Comparison of ENCODE assay signal across 13 cellular contexts in genomic region chr22:29149841-29150555, GRCh38. TPM values are rescaled to one million over a fixed set of nuclear protein-coding genes. Genes with fewer than 3 reads are reported as not detected.
DNase-seq lines count a peak whose midpoint lies in the region; ATAC-seq and TF ChIP-seq lines count a peak whose summit lies in the region.
"Had no signal": no experiment of that assay in that cellular context is flagged by ENCODE, and none has a peak within 500 bp of the region (broad histone marks: within the 10 kb centered on the region; RNA-seq: fewer than 3 reads in every experiment).

No MANE protein-coding gene starts in this region.

- no peak overlapping the region for H3K4me3 ChIP-seq in neuronal stem cell (ENCODE audit: low read length in 2 of 2)
- no peak overlapping the region for H3K4me3 ChIP-seq in upper lobe of right lung

- H4K8ac ChIP-seq in neuronal stem cell (ENCODE audit: low read depth, low read length), result no peak overlapping the region

- no peak overlapping the region for H3K4me2 ChIP-seq in neuronal stem cell (ENCODE audit: insufficient read depth, low read length, poor library complexity, severe bottlenecking)

- peaks cover 10% of the 10 kb centered on the region for H3K4me1 Mint-ChIP-seq in activated naive CD8-positive, alpha-beta T cell treated with anti-CD3 and anti-CD28 coated beads, Interleukin-2, amount 10 ng/mL, durations not matched to agents 7 days and 5 days
- H3K4me1 Mint-ChIP-seq in activated naive CD8-positive, alpha-beta T cell treated with anti-CD3 and anti-CD28 coated beads for 36 hours, result peaks cover 7% of the 10 kb centered on the region

- peak; percentile 10 for DNase-seq in activated naive CD8-positive, alpha-beta T cell treated with anti-CD3 and anti-CD28 coated beads, Interleukin-2, amount 10 ng/mL, durations not matched to agents 7 days and 5 days
- no peak for DNase-seq in activated naive CD8-positive, alpha-beta T cell treated with anti-CD3 and anti-CD28 coated beads for 36 hours
- DNase-seq in left ventricle myocardium superior (peak; percentile 58), neuronal stem cell (ENCODE audit: low spot score) (no peak), upper lobe of right lung (peak; percentile 39), HPDE6-E6E7 (ENCODE audit: extremely low spot score) (no peak), NCI-H526 treated with DMSO at 0.1 percent for 48 hours (lab: John Stamatoyannopoulos, UW) (no peak), GDM1 (lab: John Stamatoyannopoulos, UW) (no peak)
- DNase-seq: activated T-cell treated with anti-CD3 and anti-CD28 coated beads, Interleukin-2, amount 50 U/mL, for 1 hour; left colon; NCI-H1092 treated with DMSO at 0.1 percent for 48 hours had no signal

- no peaks in the 10 kb centered on the region for H3K79me1 ChIP-seq in neuronal stem cell (ENCODE audit: low read depth, low read length)

- H3K9me3 ChIP-seq in neuronal stem cell (replicated peaks in 1 of 2; ENCODE audit: control insufficient read depth in 2 of 2, insufficient read depth in 1 of 2, low read depth in 1 of 2, low read length in 2 of 2) (no peaks in the 10 kb centered on the region), upper lobe of right lung (no peaks in the 10 kb centered on the region)

- no peak overlapping the region for H2BK120ac ChIP-seq in neuronal stem cell (ENCODE audit: low read depth, low read length)

- ATAC-seq in activated naive CD8-positive, alpha-beta T cell treated with anti-CD3 and anti-CD28 coated beads, Interleukin-2, amount 10 ng/mL, durations not matched to agents 7 days and 5 days (ENCODE audit: low read depth), result no peak
- ATAC-seq in left ventricle myocardium superior (peak; percentile 52), upper lobe of right lung (no peak)
- ATAC-seq: left colon had no signal

- no peaks in the 10 kb centered on the region for H3K27me3 ChIP-seq in neuronal stem cell (ENCODE audit: control insufficient read depth in 3 of 3, insufficient read depth in 3 of 3, low read depth in 1 of 3, low read length in 3 of 3)
- no peaks in the 10 kb centered on the region for H3K27me3 ChIP-seq in upper lobe of right lung

- no peaks in the 10 kb centered on the region for H3K9me3 Mint-ChIP-seq in activated naive CD8-positive, alpha-beta T cell treated with anti-CD3 and anti-CD28 coated beads, Interleukin-2, amount 10 ng/mL, durations not matched to agents 7 days and 5 days
- H3K9me3 Mint-ChIP-seq in activated naive CD8-positive, alpha-beta T cell treated with anti-CD3 and anti-CD28 coated beads for 36 hours, result no peaks in the 10 kb centered on the region
- H3K9me3 Mint-ChIP-seq: type B pancreatic cell had no signal

- no peak overlapping the region for H3K14ac ChIP-seq in neuronal stem cell (ENCODE audit: low read length)

- H3K27me3 Mint-ChIP-seq in activated naive CD8-positive, alpha-beta T cell treated with anti-CD3 and anti-CD28 coated beads, Interleukin-2, amount 10 ng/mL, durations not matched to agents 7 days and 5 days, result peaks cover 28% of the 10 kb centered on the region
- H3K27me3 Mint-ChIP-seq in activated naive CD8-positive, alpha-beta T cell treated with anti-CD3 and anti-CD28 coated beads for 36 hours, result peaks cover 31% of the 10 kb centered on the region
- H3K27me3 Mint-ChIP-seq: type B pancreatic cell had no signal

- no peak overlapping the region for H3K4ac ChIP-seq in neuronal stem cell (ENCODE audit: low read length)

- no CpG with 5 or more reads among the region's 16 CpGs for WGBS in neuronal stem cell (ENCODE audit: extremely low coverage in 2 of 2, insufficient read length in 2 of 2, insufficient replicate concordance in 1 of 2), 2 donors

- H3K23ac ChIP-seq in neuronal stem cell (ENCODE audit: low read depth, low read length, poor library complexity), result no peak overlapping the region

- no peak for TF ChIP-seq CTCF in upper lobe of right lung (IDR thresholded peaks at IDR 0.05)

- peaks cover 0 to 22% of the 10 kb centered on the region in 2 donors for H3K36me3 ChIP-seq in neuronal stem cell (replicated peaks in 1 of 2; ENCODE audit: control insufficient read depth in 2 of 2, insufficient read depth in 2 of 2, low read length in 2 of 2)
- H3K36me3 ChIP-seq in upper lobe of right lung, result no peaks in the 10 kb centered on the region

- H3K4me1 ChIP-seq in neuronal stem cell (ENCODE audit: control insufficient read depth in 2 of 2, insufficient read depth in 1 of 2, low read depth in 1 of 2, low read length in 2 of 2) (peaks cover 34 to 45% of the 10 kb centered on the region in 2 donors), upper lobe of right lung (peaks cover 32% of the 10 kb centered on the region)
- H3K4me1 ChIP-seq: parathyroid adenoma had no signal

- POLR2A ChIA-PET in activated naive CD8-positive, alpha-beta T cell treated with anti-CD3 and anti-CD28 coated beads, Interleukin-2, amount 10 ng/mL, durations not matched to agents 7 days and 5 days (lab: Charles Lee), result no interaction called here

- no peak overlapping the region for H2BK15ac ChIP-seq in neuronal stem cell (ENCODE audit: low read length)

- no peak overlapping the region for H3K4me3 Mint-ChIP-seq in activated naive CD8-positive, alpha-beta T cell treated with anti-CD3 and anti-CD28 coated beads, Interleukin-2, amount 10 ng/mL, durations not matched to agents 7 days and 5 days
- no peak overlapping the region for H3K4me3 Mint-ChIP-seq in activated naive CD8-positive, alpha-beta T cell treated with anti-CD3 and anti-CD28 coated beads for 36 hours
- H3K4me3 Mint-ChIP-seq: type B pancreatic cell had no signal

- H2BK12ac ChIP-seq in neuronal stem cell (ENCODE audit: low read length), result peak overlapping the region; percentile 76

- H2BK5ac ChIP-seq in neuronal stem cell (ENCODE audit: low read length), result no peak overlapping the region

- peak overlapping the region; percentile 55 for H3K18ac ChIP-seq in neuronal stem cell (ENCODE audit: low read length)

- intact Hi-C loops in left ventricle myocardium superior (cut with micrococcal nuclease), result loop anchor here (10.0 kb wide), 1 partner anchor 1905 kb away; no protein-coding TSS in a partner anchor
- intact Hi-C loops in upper lobe of right lung (cut with DNase I), result no loop called here

- no peak overlapping the region for H2AFZ ChIP-seq in neuronal stem cell (ENCODE audit: low read length)
- H2AFZ ChIP-seq: parathyroid adenoma had no signal

- no peak overlapping the region for H3K9ac ChIP-seq in neuronal stem cell (ENCODE audit: low read depth, low read length, poor library complexity)
- H3K9ac ChIP-seq: parathyroid adenoma had no signal

- H3K27ac ChIP-seq in neuronal stem cell (replicated peaks; ENCODE audit: low read length) (no peak overlapping the region), upper lobe of right lung (peak overlapping the region; percentile 42)
- H3K27ac ChIP-seq: parathyroid adenoma had no signal

- H2AK5ac ChIP-seq in neuronal stem cell (ENCODE audit: low read depth, low read length), result peak overlapping the region; percentile 63

- H3K36me3 Mint-ChIP-seq in activated naive CD8-positive, alpha-beta T cell treated with anti-CD3 and anti-CD28 coated beads, Interleukin-2, amount 10 ng/mL, durations not matched to agents 7 days and 5 days, result no peaks in the 10 kb centered on the region
- no peaks in the 10 kb centered on the region for H3K36me3 Mint-ChIP-seq in activated naive CD8-positive, alpha-beta T cell treated with anti-CD3 and anti-CD28 coated beads for 36 hours

- H4K91ac ChIP-seq in neuronal stem cell (ENCODE audit: low read depth, low read length, poor library complexity), result no peak overlapping the region

- no peak overlapping the region for H3K27ac Mint-ChIP-seq in activated naive CD8-positive, alpha-beta T cell treated with anti-CD3 and anti-CD28 coated beads, Interleukin-2, amount 10 ng/mL, durations not matched to agents 7 days and 5 days
- H3K27ac Mint-ChIP-seq in activated naive CD8-positive, alpha-beta T cell treated with anti-CD3 and anti-CD28 coated beads for 36 hours, result no peak overlapping the region
- H3K27ac Mint-ChIP-seq: type B pancreatic cell had no signal

RNA-seq across cellular contexts. Expression of gene EMID1, which starts 55.7 kb away (rescaled TPM):
- not detected for total RNA-seq in activated naive CD8-positive, alpha-beta T cell treated with anti-CD3 and anti-CD28 coated beads, Interleukin-2, amount 10 ng/mL, durations not matched to agents 7 days and 5 days
- total RNA-seq in activated naive CD8-positive, alpha-beta T cell treated with anti-CD3 and anti-CD28 coated beads for 36 hours, result not detected
- total RNA-seq in left ventricle myocardium superior (0.40 TPM), upper lobe of right lung (15.2 TPM)
- polyA plus RNA-seq in neuronal stem cell (2013, experiment 1 of 2), result 10.7 TPM
- polyA plus RNA-seq in neuronal stem cell (2013, experiment 2 of 2), result 10.3 TPM

Comparison
In these comparisons a context has a peak if more than half of its experiments do, and no peak if none do; other contexts are left out.
1. DNase-seq: peak in activated naive CD8-positive, alpha-beta T cell treated with anti-CD3 and anti-CD28 coated beads, Interleukin-2, amount 10 ng/mL, durations not matched to agents 7 days and 5 days (single experiment), left ventricle myocardium superior (single experiment) and upper lobe of right lung (single experiment); none in activated naive CD8-positive, alpha-beta T cell treated with anti-CD3 and anti-CD28 coated beads for 36 hours (single experiment), neuronal stem cell (single experiment), HPDE6-E6E7 (single experiment), NCI-H526 treated with DMSO at 0.1 percent for 48 hours (single experiment) and GDM1 (single experiment).
2. RNA of gene EMID1, which starts 55.7 kb away (total RNA-seq): 15.2 TPM in upper lobe of right lung (single experiment); 0.40 TPM in left ventricle myocardium superior (single experiment), not detected in activated naive CD8-positive, alpha-beta T cell treated with anti-CD3 and anti-CD28 coated beads, Interleukin-2, amount 10 ng/mL, durations not matched to agents 7 days and 5 days and not detected in activated naive CD8-positive, alpha-beta T cell treated with anti-CD3 and anti-CD28 coated beads for 36 hours; every median in the first group is over 10 times any median in the second.